20 cellular contexts compared by ENCODE assay signal in genomic region chr2:187900023-187900422, GRCh38.
"Had no signal": no experiment of that assay in that cellular context is flagged by ENCODE, and none has a peak within 500 bp of the region (broad histone marks: within the 10 kb centered on the region; RNA-seq: fewer than 3 reads in every experiment).

No MANE protein-coding gene starts in this region.

- H3K9ac ChIP-seq: parathyroid adenoma had no signal

- ATAC-seq: activated CD4-positive, CD25-positive, alpha-beta regulatory T cell treated with anti-CD3 and anti-CD28 coated beads, Interleukin-2, amount 50 U/mL, for 24 hours; activated T-cell treated with anti-CD3 and anti-CD28 coated beads, Interleukin-2, amount 50 U/mL, for 72 hours; left lung had no signal

- H3K27ac ChIP-seq: esophagus squamous epithelium, left lung, parathyroid adenoma, sigmoid colon, spleen had no signal

- H3K4me3 ChIP-seq: esophagus squamous epithelium, left lung, sigmoid colon, spleen had no signal

- H3K4me1 ChIP-seq: esophagus squamous epithelium, left lung, parathyroid adenoma, sigmoid colon, spleen had no signal

- H2AFZ ChIP-seq: parathyroid adenoma had no signal

- FAIRE-seq: keratinocyte had no signal

- DNase-seq: activated CD4-positive, alpha-beta T cell treated with anti-CD3 and anti-CD28 coated beads, Interleukin-2, amount 10 ng/mL, durations not matched to agents 7 days and 5 days; activated CD8-positive, alpha-beta memory T cell treated with anti-CD3 and anti-CD28 coated beads for 24 hours; activated CD8-positive, alpha-beta memory T cell treated with anti-CD3 and anti-CD28 coated beads, Interleukin-2, amount 50 U/mL, for 48 hours; activated effector memory CD4-positive, alpha-beta T cell treated with anti-CD3 and anti-CD28 coated beads, Interleukin-2, amount 50 U/mL, for 16 hours; activated naive CD4-positive, alpha-beta T cell treated with anti-CD3 and anti-CD28 coated beads, Interleukin-2, amount 50 U/mL, for 16 hours; activated T-cell treated with anti-CD3 and anti-CD28 coated beads, Interleukin-2, amount 50 U/mL, for 72 hours; effector CD8-positive, alpha-beta T cell; esophagus squamous epithelium; glutamatergic neuron; hypothalamus; left lung; midbrain; sigmoid colon; spleen; stimulated activated CD4-positive, alpha-beta T cell treated with anti-CD3 and anti-CD28 coated beads, Interleukin-4, amount 100 ng/mL, for 4 hours; stimulated activated naive CD4-positive, alpha-beta T cell; T1000 had no signal

- H3K27me3 ChIP-seq: esophagus squamous epithelium, left lung, sigmoid colon, spleen had no signal

- H3K36me3 ChIP-seq: esophagus squamous epithelium, left lung, sigmoid colon, spleen had no signal

- H3K9me3 ChIP-seq: esophagus squamous epithelium, sigmoid colon, spleen had no signal
